In genomic region chr21:33020558-33021100, GRCh38 we compare ENCODE assay signal across 15 cellular contexts. TPM values are rescaled to one million over a fixed set of nuclear protein-coding genes. Genes with fewer than 3 reads are reported as not detected.
A peak's percentile ranks its signal among the peaks of the same experiment; 100 is the strongest.
DNase-seq lines count a peak whose midpoint lies in the region; ATAC-seq and TF ChIP-seq lines count a peak whose summit lies in the region.
"Had no signal": no experiment of that assay in that cellular context is flagged by ENCODE, and none has a peak within 500 bp of the region (broad histone marks: within the 10 kb centered on the region; RNA-seq: fewer than 3 reads in every experiment).

No MANE protein-coding gene starts in this region.

- no peak for ATAC-seq in activated T-cell treated with anti-CD3 and anti-CD28 coated beads, Interleukin-2, amount 50 U/mL, for 72 hours (replicated peaks in 1 of 2)
- no peak for ATAC-seq in stimulated activated naive B cell treated with anti-CD40 and anti-IgM and Interleukin-4, amounts not matched to agents 10 μg/mL and 1 μg/mL and 100 μg/mL, for 72 hours (replicated peaks)
- no peak for ATAC-seq in GM19035 (IDR thresholded peaks at IDR 0.05; ENCODE audit: unreplicated experiment)

- peaks cover 36% of the 10 kb centered on the region for H3K4me1 Mint-ChIP-seq in activated T-cell treated with anti-CD3 and anti-CD28 coated beads, Interleukin-2, amount 50 U/mL, for 72 hours (ENCODE audit: low read depth)
- H3K4me1 Mint-ChIP-seq in stimulated activated naive B cell treated with anti-CD40 and anti-IgM and Interleukin-4, amounts not matched to agents 10 μg/mL and 1 μg/mL and 100 μg/mL, for 72 hours = peaks cover 24 to 39% of the 10 kb centered on the region in 2 donors

- H3K4me1 ChIP-seq in iPS-18a (ENCODE audit: control insufficient read depth, low read depth, low read length) = peaks cover 8% of the 10 kb centered on the region
- H3K4me1 ChIP-seq: ascending aorta had no signal

- H3K27ac Mint-ChIP-seq in activated T-cell treated with anti-CD3 and anti-CD28 coated beads, Interleukin-2, amount 50 U/mL, for 72 hours = no peak overlapping the region
- peak overlapping the region; percentile 66 for H3K27ac Mint-ChIP-seq in stimulated activated naive B cell treated with anti-CD40 and anti-IgM and Interleukin-4, amounts not matched to agents 10 μg/mL and 1 μg/mL and 100 μg/mL, for 72 hours

- DNase-seq in activated T-cell treated with anti-CD3 and anti-CD28 coated beads, Interleukin-2, amount 50 U/mL, for 72 hours = no peak
- no peak for DNase-seq in activated T-cell treated with anti-CD3 and anti-CD28 coated beads, Interleukin-2, amount 50 U/mL, for 1 hour
- DNase-seq in WERI-Rb-1 = no peak
- DNase-seq in stimulated activated naive B cell treated with anti-CD40 and anti-IgM and Interleukin-4, amounts not matched to agents 10 μg/mL and 1 μg/mL and 100 μg/mL, for 72 hours = no peak
- DNase-seq in erythroblast (lab: John Stamatoyannopoulos, UW) = no peak
- DNase-seq in DMS79 treated with DMSO at 0.1 percent for 48 hours (lab: John Stamatoyannopoulos, UW) = no peak
- DNase-seq: effector CD8-positive, alpha-beta T cell; foreskin fibroblast; NCI-H1694; Right ventricle myocardium superior had no signal

- TF ChIP-seq POLR2A in erythroblast (IDR thresholded peaks at IDR 0.05; ENCODE audit: low read length) = no peak

- peak overlapping the region; percentile 68 to 75 for H3K4me3 Mint-ChIP-seq in activated T-cell treated with anti-CD3 and anti-CD28 coated beads, Interleukin-2, amount 50 U/mL, for 72 hours
- peak overlapping the region; percentile 18 to 21 for H3K4me3 Mint-ChIP-seq in stimulated activated naive B cell treated with anti-CD40 and anti-IgM and Interleukin-4, amounts not matched to agents 10 μg/mL and 1 μg/mL and 100 μg/mL, for 72 hours

- H3K27me3 Mint-ChIP-seq in activated T-cell treated with anti-CD3 and anti-CD28 coated beads, Interleukin-2, amount 50 U/mL, for 72 hours (ENCODE audit: low read depth) = peaks cover 91% of the 10 kb centered on the region
- peaks cover 73 to 84% of the 10 kb centered on the region in 2 donors for H3K27me3 Mint-ChIP-seq in stimulated activated naive B cell treated with anti-CD40 and anti-IgM and Interleukin-4, amounts not matched to agents 10 μg/mL and 1 μg/mL and 100 μg/mL, for 72 hours

- no peaks in the 10 kb centered on the region for H3K36me3 Mint-ChIP-seq in activated T-cell treated with anti-CD3 and anti-CD28 coated beads, Interleukin-2, amount 50 U/mL, for 72 hours (ENCODE audit: insufficient read depth in 2 of 2)
- H3K36me3 Mint-ChIP-seq in stimulated activated naive B cell treated with anti-CD40 and anti-IgM and Interleukin-4, amounts not matched to agents 10 μg/mL and 1 μg/mL and 100 μg/mL, for 72 hours = peaks cover 0 to 3% of the 10 kb centered on the region in 2 donors

- H3K27ac ChIP-seq in WERI-Rb-1 (no peak overlapping the region), iPS-18a (ENCODE audit: low read length) (no peak overlapping the region)
- H3K27ac ChIP-seq: ascending aorta had no signal

- H3K36me3 ChIP-seq in WERI-Rb-1 = no peaks in the 10 kb centered on the region
- no peaks in the 10 kb centered on the region for H3K36me3 ChIP-seq in iPS-18a (ENCODE audit: control insufficient read depth, low read depth, low read length)
- H3K36me3 ChIP-seq: ascending aorta had no signal

- peak overlapping the region; percentile 41 for H3K4me3 ChIP-seq in WERI-Rb-1 (ENCODE audit: low read depth, low read length)
- peak overlapping the region; percentile 46 for H3K4me3 ChIP-seq in iPS-18a (ENCODE audit: low read length)
- H3K4me3 ChIP-seq: ascending aorta had no signal

- H3K9ac ChIP-seq in iPS-18a (ENCODE audit: low read length) = no peak overlapping the region

- no peaks in the 10 kb centered on the region for H3K9me3 Mint-ChIP-seq in activated T-cell treated with anti-CD3 and anti-CD28 coated beads, Interleukin-2, amount 50 U/mL, for 72 hours
- peaks cover 0 to 1% of the 10 kb centered on the region in 2 donors for H3K9me3 Mint-ChIP-seq in stimulated activated naive B cell treated with anti-CD40 and anti-IgM and Interleukin-4, amounts not matched to agents 10 μg/mL and 1 μg/mL and 100 μg/mL, for 72 hours

- no peaks in the 10 kb centered on the region for H3K9me3 ChIP-seq in WERI-Rb-1 (ENCODE audit: severe bottlenecking)
- no peaks in the 10 kb centered on the region for H3K9me3 ChIP-seq in iPS-18a (ENCODE audit: control insufficient read depth, low read depth, low read length)
- H3K9me3 ChIP-seq: ascending aorta had no signal

- no peak for TF ChIP-seq CTCF in WERI-Rb-1 (IDR thresholded peaks at IDR 0.05; ENCODE audit: low read depth, low read length)

- H3K27me3 ChIP-seq in WERI-Rb-1 (ENCODE audit: insufficient read depth, low read depth, severe bottlenecking) (peaks cover 25% of the 10 kb centered on the region), iPS-18a (ENCODE audit: control insufficient read depth, insufficient read depth, low read length) (peaks cover 100% of the 10 kb centered on the region)
- H3K27me3 ChIP-seq: ascending aorta had no signal

RNA-seq across cellular contexts. Expression of gene OLIG2, which starts 5.1 kb away (rescaled TPM):
- total RNA-seq in activated T-cell treated with anti-CD3 and anti-CD28 coated beads, Interleukin-2, amount 50 U/mL, for 72 hours = not detected
- total RNA-seq: ascending aorta, pulmonary artery endothelial cell, Right ventricle myocardium superior, ureter had no signal

RNA-seq across cellular contexts. Expression of gene OLIG1, which starts 49.3 kb away (rescaled TPM):
- total RNA-seq in activated T-cell treated with anti-CD3 and anti-CD28 coated beads, Interleukin-2, amount 50 U/mL, for 72 hours = not detected
- total RNA-seq: ascending aorta, pulmonary artery endothelial cell, ureter had no signal
